In genomic region chr1:223556414-223557124, GRCh38 we compare ENCODE assay signal across 10 cellular contexts.
DNase-seq lines count a peak whose midpoint lies in the region; ATAC-seq and TF ChIP-seq lines count a peak whose summit lies in the region.
"Had no signal": no experiment of that assay in that cellular context is flagged by ENCODE, and none has a peak within 500 bp of the region (broad histone marks: within the 10 kb centered on the region; RNA-seq: fewer than 3 reads in every experiment).

No MANE protein-coding gene starts in this region.

- no peaks in the 10 kb centered on the region for H3K36me3 Mint-ChIP-seq in T-helper 2 cell treated with Interferon-gamma antibody and Interleukin-4, amounts not matched to agents 5 μg/mL and 100 μg/mL, for 36 hours (ENCODE audit: low read depth)
- H3K36me3 Mint-ChIP-seq in stimulated activated naive B cell treated with anti-CD40 and anti-IgM and Interleukin-4, amounts not matched to agents 10 μg/mL and 1 μg/mL and 100 μg/mL, for 72 hours, result no peaks in the 10 kb centered on the region
- H3K36me3 Mint-ChIP-seq: memory B cell had no signal

- intact Hi-C loops in heart right ventricle (cut with DNase I) (no loop called here), right cardiac atrium (cut with DNase I) (no loop called here)

- H3K4me3 ChIP-seq in heart right ventricle (no peak overlapping the region), right cardiac atrium (ENCODE audit: low read length) (no peak overlapping the region), hepatocyte (no peak overlapping the region)

- H3K9me3 Mint-ChIP-seq in T-helper 2 cell treated with Interferon-gamma antibody and Interleukin-4, amounts not matched to agents 5 μg/mL and 100 μg/mL, for 36 hours, result no peaks in the 10 kb centered on the region
- H3K9me3 Mint-ChIP-seq in stimulated activated naive B cell treated with anti-CD40 and anti-IgM and Interleukin-4, amounts not matched to agents 10 μg/mL and 1 μg/mL and 100 μg/mL, for 72 hours, result no peaks in the 10 kb centered on the region
- H3K9me3 Mint-ChIP-seq: IgD-negative memory B cell, memory B cell had no signal

- H2AFZ ChIP-seq in hepatocyte, result no peak overlapping the region

- no peaks in the 10 kb centered on the region for H3K9me2 ChIP-seq in hepatocyte (replicated peaks; ENCODE audit: insufficient read depth)

- peak in 5 of 9 donors; percentile 13 to 61 (median 24) for TF ChIP-seq CTCF in heart right ventricle (IDR thresholded peaks at IDR 0.05)
- TF ChIP-seq CTCF in hepatocyte (IDR thresholded peaks at IDR 0.05; ENCODE audit: poor library complexity), result peak; percentile 54

- H3K4me1 Mint-ChIP-seq in T-helper 2 cell treated with Interferon-gamma antibody and Interleukin-4, amounts not matched to agents 5 μg/mL and 100 μg/mL, for 36 hours (ENCODE audit: low read depth), result peaks cover 2% of the 10 kb centered on the region
- H3K4me1 Mint-ChIP-seq in stimulated activated naive B cell treated with anti-CD40 and anti-IgM and Interleukin-4, amounts not matched to agents 10 μg/mL and 1 μg/mL and 100 μg/mL, for 72 hours, result peaks cover 0 to 4% of the 10 kb centered on the region in 2 donors
- H3K4me1 Mint-ChIP-seq: memory B cell had no signal

- no peaks in the 10 kb centered on the region for H3K79me2 ChIP-seq in hepatocyte

- H3K36me3 ChIP-seq in heart right ventricle, result no peaks in the 10 kb centered on the region
- no peaks in the 10 kb centered on the region for H3K36me3 ChIP-seq in hepatocyte (replicated peaks; ENCODE audit: insufficient read depth, low read depth)

- H3K27ac Mint-ChIP-seq in T-helper 2 cell treated with Interferon-gamma antibody and Interleukin-4, amounts not matched to agents 5 μg/mL and 100 μg/mL, for 36 hours, result no peak overlapping the region
- peak overlapping the region; percentile 11 for H3K27ac Mint-ChIP-seq in stimulated activated naive B cell treated with anti-CD40 and anti-IgM and Interleukin-4, amounts not matched to agents 10 μg/mL and 1 μg/mL and 100 μg/mL, for 72 hours
- H3K27ac Mint-ChIP-seq: memory B cell had no signal

- no peaks in the 10 kb centered on the region for H3K9me3 ChIP-seq in heart right ventricle
- H3K9me3 ChIP-seq in right cardiac atrium (ENCODE audit: control insufficient read depth, low read length), result no peaks in the 10 kb centered on the region
- no peaks in the 10 kb centered on the region for H3K9me3 ChIP-seq in hepatocyte (ENCODE audit: low read depth)

- no peaks in the 10 kb centered on the region for H3K4me1 ChIP-seq in heart right ventricle
- H3K4me1 ChIP-seq in right cardiac atrium (ENCODE audit: control insufficient read depth, insufficient read depth, low read length), result no peaks in the 10 kb centered on the region
- no peaks in the 10 kb centered on the region for H3K4me1 ChIP-seq in hepatocyte (ENCODE audit: insufficient read depth)

- ATAC-seq in heart right ventricle (no peak), right cardiac atrium (no peak), GM21825 (IDR thresholded peaks at IDR 0.05; ENCODE audit: unreplicated experiment) (peak; percentile 81)
- ATAC-seq in stimulated activated naive B cell treated with anti-CD40 and anti-IgM and Interleukin-4, amounts not matched to agents 10 μg/mL and 1 μg/mL and 100 μg/mL, for 72 hours (replicated peaks), result peak; percentile 67 to 74

- H3K4me3 Mint-ChIP-seq in T-helper 2 cell treated with Interferon-gamma antibody and Interleukin-4, amounts not matched to agents 5 μg/mL and 100 μg/mL, for 36 hours, result no peak overlapping the region
- H3K4me3 Mint-ChIP-seq in stimulated activated naive B cell treated with anti-CD40 and anti-IgM and Interleukin-4, amounts not matched to agents 10 μg/mL and 1 μg/mL and 100 μg/mL, for 72 hours, result no peak overlapping the region
- H3K4me3 Mint-ChIP-seq: IgD-negative memory B cell, memory B cell had no signal

- H3K27me3 ChIP-seq in heart right ventricle, result no peaks in the 10 kb centered on the region
- no peaks in the 10 kb centered on the region for H3K27me3 ChIP-seq in right cardiac atrium (ENCODE audit: control insufficient read depth, insufficient read depth)
- no peaks in the 10 kb centered on the region for H3K27me3 ChIP-seq in hepatocyte

- DNase-seq in heart right ventricle (peak in 1 of 2 donors; percentile 24), right cardiac atrium (no peak), HUDEP-2 (lab: John Stamatoyannopoulos, UW; ENCODE audit: unreplicated experiment in 76 of 76) (peak in 48 of 76 experiments; percentile 0 to 65 (median 25)), hepatocyte (ENCODE audit: low spot score) (peak; percentile 55), NCI-H226 (no peak)
- DNase-seq in T-helper 2 cell treated with Interferon-gamma antibody and Interleukin-4, amounts not matched to agents 5 μg/mL and 100 μg/mL, for 36 hours (ENCODE audit: low spot score), result peak; percentile 27
- DNase-seq in stimulated activated naive B cell treated with anti-CD40 and anti-IgM and Interleukin-4, amounts not matched to agents 10 μg/mL and 1 μg/mL and 100 μg/mL, for 72 hours, result no peak

- H3K27me3 Mint-ChIP-seq in T-helper 2 cell treated with Interferon-gamma antibody and Interleukin-4, amounts not matched to agents 5 μg/mL and 100 μg/mL, for 36 hours (ENCODE audit: low read depth), result no peaks in the 10 kb centered on the region
- no peaks in the 10 kb centered on the region for H3K27me3 Mint-ChIP-seq in stimulated activated naive B cell treated with anti-CD40 and anti-IgM and Interleukin-4, amounts not matched to agents 10 μg/mL and 1 μg/mL and 100 μg/mL, for 72 hours
- H3K27me3 Mint-ChIP-seq: memory B cell had no signal

- no peak overlapping the region for H3K4me2 ChIP-seq in hepatocyte

- no peak overlapping the region for H3K27ac ChIP-seq in heart right ventricle
- no peak overlapping the region for H3K27ac ChIP-seq in right cardiac atrium (ENCODE audit: low read length)
- no peak overlapping the region for H3K27ac ChIP-seq in hepatocyte

- WGBS in heart right ventricle, 2 donors, result 40 to 51% methylated on average over 8 of the region's 8 CpGs
- 47% methylated on average over 8 of the region's 8 CpGs for WGBS in right cardiac atrium
- 35% methylated on average over 8 of the region's 8 CpGs for WGBS in hepatocyte (ENCODE audit: low lambda C conversion rate, missing lambda C conversion rate)

- no peaks in the 10 kb centered on the region for H4K20me1 ChIP-seq in hepatocyte (ENCODE audit: insufficient read depth, poor library complexity, severe bottlenecking)

Comparison
In these comparisons a context has a peak if more than half of its experiments do, and no peak if none do; other contexts are left out.
1. ATAC-seq: peak in GM21825 (single experiment) and stimulated activated naive B cell treated with anti-CD40 and anti-IgM and Interleukin-4, amounts not matched to agents 10 μg/mL and 1 μg/mL and 100 μg/mL, for 72 hours (2 of 2); none in heart right ventricle (0 of 8) and right cardiac atrium (0 of 2).
2. DNase-seq: peak in HUDEP-2 (48 of 76), T-helper 2 cell treated with Interferon-gamma antibody and Interleukin-4, amounts not matched to agents 5 μg/mL and 100 μg/mL, for 36 hours (single experiment) and hepatocyte (single experiment); none in right cardiac atrium (0 of 3), stimulated activated naive B cell treated with anti-CD40 and anti-IgM and Interleukin-4, amounts not matched to agents 10 μg/mL and 1 μg/mL and 100 μg/mL, for 72 hours (single experiment) and NCI-H226 (single experiment).